1 cellular context compared by ENCODE assay signal in the genomic region with DNA sequence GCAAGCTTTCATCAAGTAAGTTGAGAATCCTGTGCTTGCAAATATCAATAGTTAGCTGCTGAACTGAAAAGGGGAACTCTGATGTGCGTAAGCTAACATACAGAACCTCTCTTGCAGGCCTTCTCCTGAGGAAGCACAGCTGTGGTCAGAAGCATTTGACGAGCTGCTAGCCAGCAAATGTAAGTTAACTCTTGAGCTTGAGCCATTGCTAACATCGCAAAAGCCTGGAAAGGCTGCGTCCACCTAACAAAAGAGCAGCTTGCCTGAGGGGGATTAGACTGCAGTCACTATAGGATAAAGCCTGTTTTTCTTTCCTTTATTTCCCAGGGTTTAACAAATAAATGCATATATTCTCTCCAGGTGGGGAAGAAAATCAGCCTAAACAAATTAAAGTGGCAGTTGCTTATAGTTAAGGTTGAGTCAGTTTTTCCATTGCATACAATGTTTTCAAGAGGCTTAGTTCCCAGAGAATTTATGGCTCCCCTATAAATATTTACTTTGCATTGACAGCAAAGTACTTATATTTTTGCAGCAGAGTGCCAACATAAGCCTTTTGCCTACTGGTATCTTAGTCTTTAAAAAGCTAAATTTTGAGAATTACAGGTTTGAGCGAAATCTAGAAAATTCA.
TF ChIP-seq lines count a peak whose summit lies in the region.

No MANE protein-coding gene starts in this region.

TF ChIP-seq in IMR-90, 13 proteins besides CTCF, POLR2A, EP300 and RAD21:
- TF ChIP-seq USF2 (IDR thresholded peaks at IDR 0.05; ENCODE audit: low read depth, low read length) (no peak), ELK1 (IDR thresholded peaks at IDR 0.05; ENCODE audit: borderline replicate concordance, low read depth, low read length) (no peak), RFX5 (IDR thresholded peaks at IDR 0.05; ENCODE audit: low read depth, low read length) (no peak), SMC3 (IDR thresholded peaks at IDR 0.05; ENCODE audit: low read depth, low read length) (no peak), RCOR1 (IDR thresholded peaks at IDR 0.05; ENCODE audit: insufficient replicate concordance, low read length) (no peak), NFE2L2 (IDR thresholded peaks at IDR 0.05; ENCODE audit: low read depth, low read length) (no peak), BHLHE40 (IDR thresholded peaks at IDR 0.05; ENCODE audit: low read depth, low read length) (no peak), CHD1 (IDR thresholded peaks at IDR 0.05; ENCODE audit: low read depth, low read length) (no peak), CEBPB (IDR thresholded peaks at IDR 0.05; ENCODE audit: low read depth, low read length) (no peak), MAZ (IDR thresholded peaks at IDR 0.05; ENCODE audit: borderline replicate concordance, low read depth, low read length) (no peak), FOS (IDR thresholded peaks at IDR 0.05; ENCODE audit: low read depth, low read length) (no peak; the same call in 1 of the 2 replicates), MXI1 (IDR thresholded peaks at IDR 0.05; ENCODE audit: borderline replicate concordance, low read depth, low read length) (no peak), MAFK (IDR thresholded peaks at IDR 0.05; ENCODE audit: low read depth, low read length) (no peak)
